In the genomic region with DNA sequence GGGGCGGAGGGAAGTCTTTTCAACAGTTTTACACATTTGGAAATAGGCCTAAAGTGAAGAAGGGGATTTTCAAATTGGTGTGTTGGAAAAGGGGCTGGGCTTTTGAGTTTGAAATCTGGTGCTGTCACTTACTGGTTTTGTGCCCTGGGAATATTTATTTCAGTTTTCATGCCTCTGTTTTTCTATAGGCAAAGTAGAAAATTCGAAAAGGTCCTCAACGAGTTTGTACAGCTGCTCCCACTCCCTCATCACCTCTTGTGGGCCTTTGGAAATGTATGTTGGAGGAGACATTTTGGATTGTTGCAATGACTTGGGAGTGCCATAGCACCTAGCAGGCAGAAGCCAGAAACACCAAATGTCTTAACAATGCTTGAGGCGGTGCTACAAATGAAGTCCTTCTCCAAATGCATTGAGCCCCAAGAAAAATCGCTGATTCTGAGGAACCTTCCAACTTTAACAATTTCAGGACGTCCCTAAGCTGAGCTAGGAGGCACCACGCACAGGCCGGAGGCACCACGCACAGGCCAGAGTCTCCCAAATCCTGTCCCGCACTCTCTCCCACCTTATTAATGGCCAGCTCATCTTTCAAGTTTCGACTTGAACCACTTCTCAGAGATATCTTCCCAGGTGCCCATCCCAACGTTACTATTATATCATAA, we compare ENCODE assay signal across 2 cellular contexts.
TF ChIP-seq lines count a peak whose summit lies in the region.

No MANE protein-coding gene starts in this region.

TF ChIP-seq in SK-N-SH, 30 proteins besides CTCF, POLR2A, EP300 and RAD21 (continued from another document):
- TF ChIP-seq PBX3 (IDR thresholded peaks at IDR 0.05) (no peak), TEAD4 (IDR thresholded peaks at IDR 0.05; ENCODE audit: borderline replicate concordance, insufficient read depth) (no peak), RCOR1 (IDR thresholded peaks at IDR 0.05; ENCODE audit: low read length) (no peak)
- TF ChIP-seq, protein P1, sequence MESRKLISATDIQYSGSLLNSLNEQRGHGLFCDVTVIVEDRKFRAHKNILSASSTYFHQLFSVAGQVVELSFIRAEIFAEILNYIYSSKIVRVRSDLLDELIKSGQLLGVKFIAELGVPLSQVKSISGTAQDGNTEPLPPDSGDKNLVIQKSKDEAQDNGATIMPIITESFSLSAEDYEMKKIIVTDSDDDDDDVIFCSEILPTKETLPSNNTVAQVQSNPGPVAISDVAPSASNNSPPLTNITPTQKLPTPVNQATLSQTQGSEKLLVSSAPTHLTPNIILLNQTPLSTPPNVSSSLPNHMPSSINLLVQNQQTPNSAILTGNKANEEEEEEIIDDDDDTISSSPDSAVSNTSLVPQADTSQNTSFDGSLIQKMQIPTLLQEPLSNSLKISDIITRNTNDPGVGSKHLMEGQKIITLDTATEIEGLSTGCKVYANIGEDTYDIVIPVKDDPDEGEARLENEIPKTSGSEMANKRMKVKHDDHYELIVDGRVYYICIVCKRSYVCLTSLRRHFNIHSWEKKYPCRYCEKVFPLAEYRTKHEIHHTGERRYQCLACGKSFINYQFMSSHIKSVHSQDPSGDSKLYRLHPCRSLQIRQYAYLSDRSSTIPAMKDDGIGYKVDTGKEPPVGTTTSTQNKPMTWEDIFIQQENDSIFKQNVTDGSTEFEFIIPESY (IDR thresholded peaks at IDR 0.05; ENCODE audit: borderline replicate concordance, low read depth) = no peak

TF ChIP-seq in SK-N-SH treated with all-trans-retinoic acid at 6 μM for 48 hours, 23 proteins besides CTCF, POLR2A, EP300 and RAD21 (continued from another document):
- TF ChIP-seq OSR1 (CRISPR knock-in tag; IDR thresholded peaks at IDR 0.05) (no peak), TCF4 (CRISPR knock-in tag; IDR thresholded peaks at IDR 0.05; ENCODE audit: borderline replicate concordance) (no peak), ZNF70 (CRISPR knock-in tag; IDR thresholded peaks at IDR 0.05) (no peak), TOX (CRISPR knock-in tag; IDR thresholded peaks at IDR 0.05; ENCODE audit: borderline replicate concordance) (no peak), GLIS3 (CRISPR knock-in tag; IDR thresholded peaks at IDR 0.05) (no peak), ZFP30 (CRISPR knock-in tag; IDR thresholded peaks at IDR 0.05) (no peak), PATZ1 (CRISPR knock-in tag; IDR thresholded peaks at IDR 0.05; ENCODE audit: borderline replicate concordance) (no peak), ZNF8 (CRISPR knock-in tag; IDR thresholded peaks at IDR 0.05) (no peak), ARNTL (CRISPR knock-in tag; IDR thresholded peaks at IDR 0.05; ENCODE audit: borderline replicate concordance, low read depth) (no peak), ZC3H10 (CRISPR knock-in tag; IDR thresholded peaks at IDR 0.05) (no peak), ISL1 (CRISPR knock-in tag; IDR thresholded peaks at IDR 0.05) (no peak)
TF ChIP-seq in SK-N-SH treated with all-trans-retinoic acid at 6 μM for 48 hours: peak in this region for 0.
